Comparison of ENCODE assay signal across 8 cellular contexts in genomic region chr10:83706952-83707582, GRCh38.
"Had no signal": no experiment of that assay in that cellular context is flagged by ENCODE, and none has a peak within 500 bp of the region (broad histone marks: within the 10 kb centered on the region; RNA-seq: fewer than 3 reads in every experiment).

No MANE protein-coding gene starts in this region.

- FAIRE-seq: H1, H54, K562 had no signal

- H3K4me3 ChIP-seq: GM23338, K562 had no signal

- DNase-seq: H9, HCEC 1CT, IMR-90 had no signal

- H3K27ac ChIP-seq: HL-60 had no signal

- ATAC-seq: GM23338, K562 had no signal
